In genomic region chr17:64615025-64615677, GRCh38 we compare ENCODE assay signal across 17 cellular contexts. TPM values are rescaled to one million over a fixed set of nuclear protein-coding genes. Genes with fewer than 3 reads are reported as not detected.
DNase-seq lines count a peak whose midpoint lies in the region; ATAC-seq and TF ChIP-seq lines count a peak whose summit lies in the region.
"Had no signal": no experiment of that assay in that cellular context is flagged by ENCODE, and none has a peak within 500 bp of the region (broad histone marks: within the 10 kb centered on the region; RNA-seq: fewer than 3 reads in every experiment).

No MANE protein-coding gene starts in this region.

- no peak overlapping the region for H3K4ac ChIP-seq in IMR-90 (ENCODE audit: low read depth, low read length)

- no peak overlapping the region for H2BK120ac ChIP-seq in IMR-90 (ENCODE audit: low read depth, low read length)

- H3K23ac ChIP-seq in IMR-90 (ENCODE audit: low read depth, low read length) = no peak overlapping the region

- H2AK9ac ChIP-seq in IMR-90 (replicated peaks; ENCODE audit: low read depth, low read length, poor library complexity) = no peak overlapping the region

- in situ Hi-C loops in IMR-90 (cut with MboI; ENCODE audit: low sequenced_read_pairs) = no loop called here

- peaks cover 0 to 41% of the 10 kb centered on the region in 2 experiments; a peak in 2 of 4 replicates for H3K79me1 ChIP-seq in IMR-90 (ENCODE audit: low read depth in 1 of 2, low read length in 2 of 2)

- dilution Hi-C loops in IMR-90 (cut with HindIII; ENCODE audit: low sequenced_read_pairs, unreplicated experiment) = no loop called here

- H3K18ac ChIP-seq in IMR-90 (ENCODE audit: low read depth, low read length) = no peak overlapping the region

- peak; percentile 45 for DNase-seq in AG04450 (ENCODE audit: low read depth, low spot score)
- DNase-seq in IMR-90 = peak; percentile 80
- DNase-seq in dedifferentiated amniotic fluid mesenchymal stem cell (ENCODE audit: extremely low spot score) = peak; percentile 64
- DNase-seq in mucosa of descending colon = no peak
- DNase-seq in neural progenitor cell (ENCODE audit: low spot score) = no peak
- no peak for DNase-seq in CD14-positive monocyte (ENCODE audit: low spot score)
- no peak for DNase-seq in WERI-Rb-1
- no peak for DNase-seq in amniotic stem cell (lab: John Stamatoyannopoulos, UW)
- DNase-seq: activated CD8-positive, alpha-beta memory T cell treated with anti-CD3 and anti-CD28 coated beads, Interleukin-2, amount 10 ng/mL, durations not matched to agents 7 days and 5 days; activated naive CD8-positive, alpha-beta T cell treated with anti-CD3 and anti-CD28 coated beads, Interleukin-2, amount 10 ng/mL, durations not matched to agents 7 days and 5 days; endodermal cell; GDM1; MV-4-11; NCI-H2227 treated with DMSO at 0.1 percent for 48 hours; upper lobe of left lung had no signal

- no CpG with 5 or more reads among the region's 3 CpGs for WGBS in IMR-90 (ENCODE audit: extremely low coverage in 2 of 2, insufficient read length in 1 of 2), 2 experiments

- H3K14ac ChIP-seq in IMR-90 (replicated peaks; ENCODE audit: low read depth, low read length) = no peak overlapping the region

- no peak overlapping the region for H3K4me3 ChIP-seq in AG04450 (ENCODE audit: low read depth, low read length)
- no peak overlapping the region for H3K4me3 ChIP-seq in IMR-90 (ENCODE audit: insufficient read depth, low read depth, low read length)
- H3K4me3 ChIP-seq in mucosa of descending colon = no peak overlapping the region
- H3K4me3 ChIP-seq in neural progenitor cell = no peak overlapping the region
- H3K4me3 ChIP-seq in WERI-Rb-1 (ENCODE audit: low read depth, low read length) = no peak overlapping the region
- H3K4me3 ChIP-seq: BLaER1, upper lobe of left lung had no signal

- H3K4me3 Mint-ChIP-seq in neural progenitor cell = no peak overlapping the region
- no peak overlapping the region for H3K4me3 Mint-ChIP-seq in CD14-positive monocyte
- H3K4me3 Mint-ChIP-seq: activated CD8-positive, alpha-beta memory T cell treated with anti-CD3 and anti-CD28 coated beads, Interleukin-2, amount 10 ng/mL, durations not matched to agents 7 days and 5 days; activated naive CD8-positive, alpha-beta T cell treated with anti-CD3 and anti-CD28 coated beads, Interleukin-2, amount 10 ng/mL, durations not matched to agents 7 days and 5 days; endodermal cell had no signal

- no peak overlapping the region for H2BK20ac ChIP-seq in IMR-90 (ENCODE audit: low read depth, low read length)

- no peak for TF ChIP-seq RAD21 in IMR-90 (IDR thresholded peaks at IDR 0.05; ENCODE audit: low read length)

- H3K9ac ChIP-seq in IMR-90 (ENCODE audit: low read depth, low read length) (no peak overlapping the region), neural progenitor cell (no peak overlapping the region)
- H3K9ac ChIP-seq: BLaER1 had no signal

- H3K9me3 ChIP-seq in AG04450 (ENCODE audit: control insufficient read depth, insufficient read depth, low read length) = no peaks in the 10 kb centered on the region
- H3K9me3 ChIP-seq in IMR-90 (ENCODE audit: control insufficient read depth, insufficient read depth, low read length) = no peaks in the 10 kb centered on the region
- peaks cover 2% of the 10 kb centered on the region for H3K9me3 ChIP-seq in mucosa of descending colon
- H3K9me3 ChIP-seq in neural progenitor cell (ENCODE audit: low read depth) = no peaks in the 10 kb centered on the region
- H3K9me3 ChIP-seq in WERI-Rb-1 (ENCODE audit: severe bottlenecking) = no peaks in the 10 kb centered on the region
- H3K9me3 ChIP-seq: upper lobe of left lung had no signal

- H3K36me3 ChIP-seq in IMR-90 (ENCODE audit: control insufficient read depth, insufficient read depth, low read length) = peaks cover 10% of the 10 kb centered on the region; the same call in 1 of the 2 replicates
- no peaks in the 10 kb centered on the region for H3K36me3 ChIP-seq in mucosa of descending colon (ENCODE audit: low read depth)
- H3K36me3 ChIP-seq in neural progenitor cell = no peaks in the 10 kb centered on the region
- H3K36me3 ChIP-seq in WERI-Rb-1 = no peaks in the 10 kb centered on the region
- H3K36me3 ChIP-seq: BLaER1, upper lobe of left lung had no signal

- TF ChIP-seq CTCF in AG04450 (IDR thresholded peaks at IDR 0.05; ENCODE audit: low read depth, low read length) (no peak), IMR-90 (conservative IDR thresholded peaks at IDR 0.05; ENCODE audit: low read depth, low read length) (no peak), mucosa of descending colon (IDR thresholded peaks at IDR 0.05) (no peak), neural progenitor cell (IDR thresholded peaks at IDR 0.05) (no peak), CD14-positive monocyte (IDR thresholded peaks at IDR 0.05) (no peak), WERI-Rb-1 (IDR thresholded peaks at IDR 0.05; ENCODE audit: low read depth, low read length) (no peak)

- H3K27me3 ChIP-seq in AG04450 (ENCODE audit: control insufficient read depth, insufficient read depth, low read length) (no peaks in the 10 kb centered on the region), IMR-90 (ENCODE audit: control insufficient read depth, insufficient read depth, low read length) (no peaks in the 10 kb centered on the region), neural progenitor cell (no peaks in the 10 kb centered on the region), WERI-Rb-1 (ENCODE audit: insufficient read depth, low read depth, severe bottlenecking) (no peaks in the 10 kb centered on the region)
- H3K27me3 ChIP-seq: BLaER1, upper lobe of left lung had no signal

- H4K8ac ChIP-seq in IMR-90 (ENCODE audit: low read depth in 2 of 2, low read length in 2 of 2) = no peak overlapping the region

- H2BK15ac ChIP-seq in IMR-90 (ENCODE audit: low read depth, low read length) = no peak overlapping the region

- TF ChIP-seq POLR2A in IMR-90 (IDR thresholded peaks at IDR 0.05; ENCODE audit: low read depth, low read length) = peak; percentile 23; the same call in 1 of the 2 replicates

- H3K36me3 Mint-ChIP-seq in neural progenitor cell (no peaks in the 10 kb centered on the region), CD14-positive monocyte (peaks cover 0 to 3% of the 10 kb centered on the region in 2 donors)

- H3K4me1 ChIP-seq in IMR-90 (ENCODE audit: control insufficient read depth, insufficient read depth, low read length) (peaks cover 29% of the 10 kb centered on the region), mucosa of descending colon (ENCODE audit: low read depth) (peaks cover 19% of the 10 kb centered on the region), neural progenitor cell (peaks cover 8% of the 10 kb centered on the region)

- H3K27me3 Mint-ChIP-seq in neural progenitor cell (ENCODE audit: insufficient read depth, low read depth) = no peaks in the 10 kb centered on the region
- H3K27me3 Mint-ChIP-seq in CD14-positive monocyte (ENCODE audit: low read depth in 3 of 3) = no peaks in the 10 kb centered on the region
- H3K27me3 Mint-ChIP-seq: activated CD8-positive, alpha-beta memory T cell treated with anti-CD3 and anti-CD28 coated beads, Interleukin-2, amount 10 ng/mL, durations not matched to agents 7 days and 5 days; activated naive CD8-positive, alpha-beta T cell treated with anti-CD3 and anti-CD28 coated beads, Interleukin-2, amount 10 ng/mL, durations not matched to agents 7 days and 5 days had no signal

- H3K27ac Mint-ChIP-seq in neural progenitor cell = no peak overlapping the region
- no peak overlapping the region for H3K27ac Mint-ChIP-seq in CD14-positive monocyte
- H3K27ac Mint-ChIP-seq: activated CD8-positive, alpha-beta memory T cell treated with anti-CD3 and anti-CD28 coated beads, Interleukin-2, amount 10 ng/mL, durations not matched to agents 7 days and 5 days; activated naive CD8-positive, alpha-beta T cell treated with anti-CD3 and anti-CD28 coated beads, Interleukin-2, amount 10 ng/mL, durations not matched to agents 7 days and 5 days; endodermal cell had no signal

- H3K4me2 ChIP-seq in IMR-90 (ENCODE audit: low read depth, low read length) (peak overlapping the region; percentile 78; the same call in 1 of the 2 replicates), neural progenitor cell (no peak overlapping the region)
- H3K4me2 ChIP-seq: BLaER1 had no signal

- peaks cover 25% of the 10 kb centered on the region for H3K9me1 ChIP-seq in IMR-90 (ENCODE audit: insufficient read depth, low read length)

- H2AFZ ChIP-seq in IMR-90 (replicated peaks; ENCODE audit: low read length, poor library complexity) (no peak overlapping the region), neural progenitor cell (replicated peaks) (no peak overlapping the region)

- H3K27ac ChIP-seq in AG04450 (ENCODE audit: low read depth, low read length) (no peak overlapping the region), IMR-90 (ENCODE audit: insufficient read depth, low read length) (no peak overlapping the region), neural progenitor cell (no peak overlapping the region), WERI-Rb-1 (no peak overlapping the region)
- H3K27ac ChIP-seq: BLaER1 had no signal

- H3K56ac ChIP-seq in IMR-90 (ENCODE audit: extremely low read depth, insufficient read depth, low read length) = no peak overlapping the region

- H3K79me2 ChIP-seq in neural progenitor cell (ENCODE audit: low read depth) = peaks cover 38% of the 10 kb centered on the region

- H4K5ac ChIP-seq in IMR-90 (ENCODE audit: low read depth, low read length) = no peak overlapping the region

- no peak overlapping the region for H4K91ac ChIP-seq in IMR-90 (ENCODE audit: insufficient read depth, low read depth, low read length)

- ATAC-seq in IMR-90 (ENCODE audit: low read depth) (peak; percentile 5), mucosa of descending colon (peak; percentile 20)
- ATAC-seq: activated CD8-positive, alpha-beta memory T cell treated with anti-CD3 and anti-CD28 coated beads, Interleukin-2, amount 10 ng/mL, durations not matched to agents 7 days and 5 days; Panc1 had no signal

- H3K9me3 Mint-ChIP-seq in neural progenitor cell (no peaks in the 10 kb centered on the region), CD14-positive monocyte (peaks cover 0 to 3% (median 0%) of the 10 kb centered on the region in 7 donors)
- H3K9me3 Mint-ChIP-seq: activated naive CD8-positive, alpha-beta T cell treated with anti-CD3 and anti-CD28 coated beads, Interleukin-2, amount 10 ng/mL, durations not matched to agents 7 days and 5 days had no signal

- no peak overlapping the region for H2AK5ac ChIP-seq in IMR-90 (ENCODE audit: low read depth, low read length)

- H3K4me1 Mint-ChIP-seq in neural progenitor cell = peaks cover 5% of the 10 kb centered on the region
- peaks cover 32% of the 10 kb centered on the region for H3K4me1 Mint-ChIP-seq in CD14-positive monocyte
- H3K4me1 Mint-ChIP-seq: activated CD8-positive, alpha-beta memory T cell treated with anti-CD3 and anti-CD28 coated beads, Interleukin-2, amount 10 ng/mL, durations not matched to agents 7 days and 5 days; endodermal cell had no signal

- H2BK5ac ChIP-seq in IMR-90 (ENCODE audit: low read depth, low read length, poor library complexity, severe bottlenecking) = peak overlapping the region; percentile 11

- BruUV-seq in IMR-90 (replicated peaks; lab: Mats Ljungman, UMichigan) = TSS peak; percentile 2

- CTCF ChIA-PET in AG04450 (lab: Charles Lee) = no interaction called here
- CTCF ChIA-PET in IMR-90 (lab: Yijun Ruan, JAX) = no interaction called here

- H4K20me1 ChIP-seq in IMR-90 (ENCODE audit: insufficient read depth, low read length) (peaks cover 98% of the 10 kb centered on the region), neural progenitor cell (ENCODE audit: low read depth) (peaks cover 20% of the 10 kb centered on the region)

- intact Hi-C loops in IMR-90 (cut with micrococcal nuclease) = no loop called here
- intact Hi-C loops in mucosa of descending colon (cut with DNase I, micrococcal nuclease) = no loop called here
- intact Hi-C loops in CD14-positive monocyte (cut with micrococcal nuclease) = no loop called here

- POLR2A ChIA-PET in AG04450 (lab: Yijun Ruan, JAX) = interaction anchor here (0.9 kb wide), 1 partner anchor 8 kb away, joined by 4 read pairs; no protein-coding TSS in a partner anchor
- POLR2A ChIA-PET in IMR-90 (lab: Charles Lee; ENCODE audit: unreplicated experiment) = no interaction called here

- H3F3A ChIP-seq in neural progenitor cell (ENCODE audit: low read depth) = no peaks in the 10 kb centered on the region

RNA-seq across cellular contexts. Expression of gene SMURF2, which starts 47.0 kb away (rescaled TPM):
- polyA plus RNA-seq in AG04450 (2011; rRNA removed) (130 and 147 TPM in 2 replicates), IMR-90 (2012; rRNA removed) (119 and 131 TPM in 2 replicates), CD14-positive monocyte (1 to 10 TPM; 2.2 to 4.5 TPM)
- 207 and 286 TPM in 2 replicates for polyA minus RNA-seq in AG04450 (2011; rRNA and poly(A)+ RNA removed)
- total RNA-seq in IMR-90 (2012; rRNA removed) (736 and 774 TPM in 2 replicates), mucosa of descending colon (10 to 100 TPM; 14.9 to 25.4 (median 15.2) TPM), neural progenitor cell (ENCODE audit: low replicate concordance) (21.6 and 24.6 TPM in 2 replicates)
- 23.6 and 30.3 TPM in 2 replicates for polyA plus RNA-seq in IMR-90 (2012; cell fraction: cytosol; rRNA removed)
- 34.4 and 346 TPM in 2 replicates for polyA plus RNA-seq in IMR-90 (2012; cell fraction: nucleus; rRNA removed; ENCODE audit: low replicate concordance)

Comparison
In these comparisons a context has a peak if more than half of its experiments do, and no peak if none do; other contexts are left out.
1. DNase-seq: peak in AG04450 (single experiment), IMR-90 (single experiment) and dedifferentiated amniotic fluid mesenchymal stem cell (single experiment); none in mucosa of descending colon (0 of 3), neural progenitor cell (single experiment), CD14-positive monocyte (single experiment), WERI-Rb-1 (single experiment) and amniotic stem cell (single experiment).
2. RNA of gene SMURF2, which starts 47.0 kb away (total RNA-seq): 736 to 774 TPM in IMR-90; 21.6 to 24.6 TPM in neural progenitor cell and 14.9 to 25.4 TPM in mucosa of descending colon; every median in the first group is over 10 times any median in the second.